In the genomic region with DNA sequence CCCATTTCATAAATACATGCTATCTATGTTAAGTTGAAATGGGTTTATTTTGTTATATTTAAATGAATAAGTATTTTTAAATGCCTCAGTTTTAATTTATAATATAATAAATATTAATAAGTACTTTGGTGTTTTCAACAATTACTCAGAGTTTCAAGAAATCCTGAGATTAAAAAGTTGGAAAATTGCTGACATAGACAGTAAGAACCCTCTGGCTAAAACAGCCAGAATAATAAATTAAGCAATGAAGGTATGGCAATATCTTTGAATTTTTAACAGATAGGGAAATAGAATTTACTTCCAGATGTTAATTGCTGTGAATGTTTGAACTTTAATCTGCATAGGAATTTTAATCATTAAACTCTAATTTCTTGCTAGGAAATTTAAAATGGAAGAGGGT, we compare ENCODE assay signal across 7 cellular contexts.
"Had no signal": no experiment of that assay in that cellular context is flagged by ENCODE, and none has a peak within 500 bp of the region (broad histone marks: within the 10 kb centered on the region; RNA-seq: fewer than 3 reads in every experiment).

No MANE protein-coding gene starts in this region.

- DNase-seq: H7, HFFc6, KG1 had no signal

- H3K4me3 ChIP-seq: GM23338, HAP-1 had no signal

- H3K27ac ChIP-seq: HL-60 had no signal

- H3K4me1 ChIP-seq: HAP-1 had no signal

- H3K36me3 ChIP-seq: HAP-1 had no signal

- H3K9me3 ChIP-seq: HAP-1 had no signal

- H3K4me2 ChIP-seq: GM23338 had no signal

- H2AFZ ChIP-seq: GM23338 had no signal

- ATAC-seq: GM23338, HCT116 had no signal
